In genomic region chr9:94928696-94929372, GRCh38 we compare ENCODE assay signal across 13 cellular contexts.
DNase-seq lines count a peak whose midpoint lies in the region; ATAC-seq and TF ChIP-seq lines count a peak whose summit lies in the region.
"Had no signal": no experiment of that assay in that cellular context is flagged by ENCODE, and none has a peak within 500 bp of the region (broad histone marks: within the 10 kb centered on the region; RNA-seq: fewer than 3 reads in every experiment).

No MANE protein-coding gene starts in this region.

- no peaks in the 10 kb centered on the region for H3K4me1 ChIP-seq in HEK293 (ENCODE audit: control insufficient read depth, insufficient read depth, low read length)

- H3K36me3 ChIP-seq in HEK293 (ENCODE audit: control insufficient read depth in 2 of 2, insufficient read depth in 1 of 2, low read length in 2 of 2), result no peaks in the 10 kb centered on the region

- H3K4me1 Mint-ChIP-seq in nephron progenitor cell, result peaks cover 59% of the 10 kb centered on the region
- H3K4me1 Mint-ChIP-seq: stimulated activated effector memory CD8-positive, alpha-beta T cell treated with anti-CD3 and anti-CD28 coated beads, Interleukin-12 subunit alpha, Interleukin-12 subunit beta, amount 100 ng/mL, for 72 hours had no signal

- H3K36me3 Mint-ChIP-seq in nephron progenitor cell (ENCODE audit: low read depth), result peaks cover 19% of the 10 kb centered on the region
- H3K36me3 Mint-ChIP-seq: stimulated activated effector memory CD8-positive, alpha-beta T cell treated with anti-CD3 and anti-CD28 coated beads, Interleukin-12 subunit alpha, Interleukin-12 subunit beta, amount 100 ng/mL, for 72 hours had no signal

- TF ChIP-seq CTCF in HEK293 (tag by site-specific recombination; IDR thresholded peaks at IDR 0.05), result no peak
- TF ChIP-seq CTCF in nephron progenitor cell (IDR thresholded peaks at IDR 0.05), result no peak

- H3K27ac Mint-ChIP-seq in nephron progenitor cell, result peak overlapping the region; percentile 6
- H3K27ac Mint-ChIP-seq: IgD-negative memory B cell; stimulated activated effector memory CD8-positive, alpha-beta T cell treated with anti-CD3 and anti-CD28 coated beads, Interleukin-12 subunit alpha, Interleukin-12 subunit beta, amount 100 ng/mL, for 72 hours had no signal

- no peak for ATAC-seq in HG03342 (IDR thresholded peaks at IDR 0.05; ENCODE audit: unreplicated experiment)
- ATAC-seq: activated T-cell treated with anti-CD3 and anti-CD28 coated beads, Interleukin-2, amount 50 U/mL, for 4 hours; stimulated activated effector memory CD8-positive, alpha-beta T cell treated with anti-CD3 and anti-CD28 coated beads, Interleukin-12 subunit alpha, Interleukin-12 subunit beta, amount 100 ng/mL, for 72 hours had no signal

- H3K9me3 ChIP-seq in HEK293 (ENCODE audit: control insufficient read depth, insufficient read depth, low read depth, low read length), result no peaks in the 10 kb centered on the region

- H3K27me3 Mint-ChIP-seq in nephron progenitor cell (ENCODE audit: low read depth, poor library complexity), result no peaks in the 10 kb centered on the region
- H3K27me3 Mint-ChIP-seq: IgD-negative memory B cell had no signal

- no peak overlapping the region for H3K4me3 Mint-ChIP-seq in nephron progenitor cell
- H3K4me3 Mint-ChIP-seq: activated T-cell treated with anti-CD3 and anti-CD28 coated beads, Interleukin-2, amount 50 U/mL, for 4 hours; IgD-negative memory B cell; stimulated activated effector memory CD8-positive, alpha-beta T cell treated with anti-CD3 and anti-CD28 coated beads, Interleukin-12 subunit alpha, Interleukin-12 subunit beta, amount 100 ng/mL, for 72 hours had no signal

- no peak overlapping the region for H3K27ac ChIP-seq in HEK293 (ENCODE audit: extremely low read depth, low read depth, low read length)

- no peak overlapping the region for H3K4me3 ChIP-seq in HEK293 (ENCODE audit: low read depth, low read length)

- H3K9me3 Mint-ChIP-seq in nephron progenitor cell, result no peaks in the 10 kb centered on the region
- H3K9me3 Mint-ChIP-seq: activated T-cell treated with anti-CD3 and anti-CD28 coated beads, Interleukin-2, amount 50 U/mL, for 4 hours; IgD-negative memory B cell; stimulated activated effector memory CD8-positive, alpha-beta T cell treated with anti-CD3 and anti-CD28 coated beads, Interleukin-12 subunit alpha, Interleukin-12 subunit beta, amount 100 ng/mL, for 72 hours had no signal

- POLR2A ChIA-PET in HEK293 (lab: Yijun Ruan, JAX), result no interaction called here

- DNase-seq in NCI-H69 (lab: John Stamatoyannopoulos, UW) (peak; percentile 32), dermis blood vessel endothelial cell (peak; percentile 89), nephron progenitor cell (no peak), NCI-H2171 treated with DMSO at 0.1 percent for 48 hours (lab: John Stamatoyannopoulos, UW) (no peak), glomerular visceral epithelial cell (ENCODE audit: extremely low spot score) (no peak)
- DNase-seq: activated T-cell treated with anti-CD3 and anti-CD28 coated beads, Interleukin-2, amount 50 U/mL, for 4 hours; HCEC 1CT; NCI-H446 treated with DMSO at 0.1 percent for 48 hours; SHP77 treated with DMSO at 0.1 percent for 48 hours had no signal

- CTCF ChIA-PET in HEK293 (lab: Yijun Ruan, JAX), result no interaction called here

TF ChIP-seq in HEK293, 187 proteins besides CTCF, POLR2A, EP300 and RAD21:
- TF ChIP-seq ZNF341 (tag by site-specific recombination; IDR thresholded peaks at IDR 0.05; ENCODE audit: low read depth) (peak; percentile 65), ZBTB6 (tag by site-specific recombination; IDR thresholded peaks at IDR 0.05) (no peak)

Comparison
In these comparisons a context has a peak if more than half of its experiments do, and no peak if none do; other contexts are left out.
1. DNase-seq: peak in NCI-H69 (single experiment) and dermis blood vessel endothelial cell (single experiment); none in nephron progenitor cell (single experiment), NCI-H2171 treated with DMSO at 0.1 percent for 48 hours (single experiment) and glomerular visceral epithelial cell (single experiment).